1 cellular context compared by ENCODE assay signal in genomic region chr15:66761723-66762595, GRCh38.
TF ChIP-seq lines count a peak whose summit lies in the region.

No MANE protein-coding gene starts in this region.

TF ChIP-seq in GM23338, 12 proteins besides CTCF, POLR2A, EP300 and RAD21 (continued from another document):
- TF ChIP-seq, protein P1, sequence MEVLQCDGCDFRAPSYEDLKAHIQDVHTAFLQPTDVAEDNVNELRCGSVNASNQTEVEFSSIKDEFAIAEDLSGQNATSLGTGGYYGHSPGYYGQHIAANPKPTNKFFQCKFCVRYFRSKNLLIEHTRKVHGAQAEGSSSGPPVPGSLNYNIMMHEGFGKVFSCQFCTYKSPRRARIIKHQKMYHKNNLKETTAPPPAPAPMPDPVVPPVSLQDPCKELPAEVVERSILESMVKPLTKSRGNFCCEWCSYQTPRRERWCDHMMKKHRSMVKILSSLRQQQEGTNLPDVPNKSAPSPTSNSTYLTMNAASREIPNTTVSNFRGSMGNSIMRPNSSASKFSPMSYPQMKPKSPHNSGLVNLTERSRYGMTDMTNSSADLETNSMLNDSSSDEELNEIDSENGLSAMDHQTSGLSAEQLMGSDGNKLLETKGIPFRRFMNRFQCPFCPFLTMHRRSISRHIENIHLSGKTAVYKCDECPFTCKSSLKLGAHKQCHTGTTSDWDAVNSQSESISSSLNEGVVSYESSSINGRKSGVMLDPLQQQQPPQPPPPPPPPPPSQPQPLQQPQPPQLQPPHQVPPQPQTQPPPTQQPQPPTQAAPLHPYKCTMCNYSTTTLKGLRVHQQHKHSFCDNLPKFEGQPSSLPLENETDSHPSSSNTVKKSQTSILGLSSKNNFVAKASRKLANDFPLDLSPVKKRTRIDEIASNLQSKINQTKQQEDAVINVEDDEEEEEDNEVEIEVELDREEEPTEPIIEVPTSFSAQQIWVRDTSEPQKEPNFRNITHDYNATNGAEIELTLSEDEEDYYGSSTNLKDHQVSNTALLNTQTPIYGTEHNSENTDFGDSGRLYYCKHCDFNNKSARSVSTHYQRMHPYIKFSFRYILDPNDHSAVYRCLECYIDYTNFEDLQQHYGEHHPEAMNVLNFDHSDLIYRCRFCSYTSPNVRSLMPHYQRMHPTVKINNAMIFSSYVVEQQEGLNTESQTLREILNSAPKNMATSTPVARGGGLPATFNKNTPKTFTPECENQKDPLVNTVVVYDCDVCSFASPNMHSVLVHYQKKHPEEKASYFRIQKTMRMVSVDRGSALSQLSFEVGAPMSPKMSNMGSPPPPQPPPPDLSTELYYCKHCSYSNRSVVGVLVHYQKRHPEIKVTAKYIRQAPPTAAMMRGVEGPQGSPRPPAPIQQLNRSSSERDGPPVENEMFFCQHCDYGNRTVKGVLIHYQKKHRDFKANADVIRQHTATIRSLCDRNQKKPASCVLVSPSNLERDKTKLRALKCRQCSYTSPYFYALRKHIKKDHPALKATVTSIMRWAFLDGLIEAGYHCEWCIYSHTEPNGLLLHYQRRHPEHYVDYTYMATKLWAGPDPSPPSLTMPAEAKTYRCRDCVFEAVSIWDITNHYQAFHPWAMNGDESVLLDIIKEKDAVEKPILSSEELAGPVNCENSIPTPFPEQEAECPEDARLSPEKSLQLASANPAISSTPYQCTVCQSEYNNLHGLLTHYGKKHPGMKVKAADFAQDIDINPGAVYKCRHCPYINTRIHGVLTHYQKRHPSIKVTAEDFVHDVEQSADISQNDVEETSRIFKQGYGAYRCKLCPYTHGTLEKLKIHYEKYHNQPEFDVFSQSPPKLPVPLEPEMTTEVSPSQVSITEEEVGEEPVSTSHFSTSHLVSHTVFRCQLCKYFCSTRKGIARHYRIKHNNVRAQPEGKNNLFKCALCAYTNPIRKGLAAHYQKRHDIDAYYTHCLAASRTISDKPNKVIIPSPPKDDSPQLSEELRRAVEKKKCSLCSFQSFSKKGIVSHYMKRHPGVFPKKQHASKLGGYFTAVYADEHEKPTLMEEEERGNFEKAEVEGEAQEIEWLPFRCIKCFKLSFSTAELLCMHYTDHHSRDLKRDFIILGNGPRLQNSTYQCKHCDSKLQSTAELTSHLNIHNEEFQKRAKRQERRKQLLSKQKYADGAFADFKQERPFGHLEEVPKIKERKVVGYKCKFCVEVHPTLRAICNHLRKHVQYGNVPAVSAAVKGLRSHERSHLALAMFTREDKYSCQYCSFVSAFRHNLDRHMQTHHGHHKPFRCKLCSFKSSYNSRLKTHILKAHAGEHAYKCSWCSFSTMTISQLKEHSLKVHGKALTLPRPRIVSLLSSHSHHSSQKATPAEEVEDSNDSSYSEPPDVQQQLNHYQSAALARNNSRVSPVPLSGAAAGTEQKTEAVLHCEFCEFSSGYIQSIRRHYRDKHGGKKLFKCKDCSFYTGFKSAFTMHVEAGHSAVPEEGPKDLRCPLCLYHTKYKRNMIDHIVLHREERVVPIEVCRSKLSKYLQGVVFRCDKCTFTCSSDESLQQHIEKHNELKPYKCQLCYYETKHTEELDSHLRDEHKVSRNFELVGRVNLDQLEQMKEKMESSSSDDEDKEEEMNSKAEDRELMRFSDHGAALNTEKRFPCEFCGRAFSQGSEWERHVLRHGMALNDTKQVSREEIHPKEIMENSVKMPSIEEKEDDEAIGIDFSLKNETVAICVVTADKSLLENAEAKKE (CRISPR knock-in tag; IDR thresholded peaks at IDR 0.05), result no peak
- no peak for TF ChIP-seq POLR2AphosphoS5 (IDR thresholded peaks at IDR 0.05; ENCODE audit: low read depth)
- TF ChIP-seq NANOG (IDR thresholded peaks at IDR 0.05; ENCODE audit: borderline replicate concordance), result no peak
- no peak for TF ChIP-seq STAT1 (IDR thresholded peaks at IDR 0.05; ENCODE audit: unreplicated experiment)
- TF ChIP-seq CREB1 (CRISPR knock-in tag; IDR thresholded peaks at IDR 0.05; ENCODE audit: low read depth), result no peak
- no peak for TF ChIP-seq ZNF114 (CRISPR knock-in tag; IDR thresholded peaks at IDR 0.05)
- no peak for TF ChIP-seq EZH2 (IDR thresholded peaks at IDR 0.05; ENCODE audit: low read depth, unreplicated experiment)
- TF ChIP-seq ETS1 (IDR thresholded peaks at IDR 0.05), result no peak
